14 cellular contexts compared by ENCODE assay signal in the genomic region with DNA sequence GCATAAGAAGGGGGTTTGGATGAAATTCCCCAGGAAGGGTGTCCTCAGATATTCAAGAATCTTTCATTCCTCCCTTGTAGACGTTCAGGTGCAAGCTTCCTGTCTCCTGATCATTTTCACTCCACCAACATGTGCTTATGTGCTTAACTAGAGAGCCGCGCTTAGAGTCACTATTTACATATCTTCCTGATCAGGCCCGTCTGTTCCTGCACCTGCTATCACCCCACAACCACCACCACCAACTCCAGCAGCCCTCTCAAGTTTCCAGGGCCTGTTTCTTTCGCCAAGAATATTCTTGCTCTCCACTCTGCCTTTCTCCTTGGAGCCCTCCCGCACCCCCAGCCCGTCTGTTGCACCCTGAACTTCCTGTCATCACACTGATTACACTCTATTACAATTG.
DNase-seq lines count a peak whose midpoint lies in the region; ATAC-seq, FAIRE-seq and TF ChIP-seq lines count a peak whose summit lies in the region.
"Had no signal": no experiment of that assay in that cellular context is flagged by ENCODE, and none has a peak within 500 bp of the region (broad histone marks: within the 10 kb centered on the region; RNA-seq: fewer than 3 reads in every experiment).

No MANE protein-coding gene starts in this region.

- H3K27ac Mint-ChIP-seq in activated CD4-positive, alpha-beta T cell treated with anti-CD3 and anti-CD28 coated beads, Interleukin-2, amount 10 ng/mL, durations not matched to agents 7 days and 5 days: no peak overlapping the region
- H3K27ac Mint-ChIP-seq: activated naive CD8-positive, alpha-beta T cell treated with anti-CD3 and anti-CD28 coated beads for 36 hours had no signal

- H3K4me1 ChIP-seq in HepG2 (ENCODE audit: insufficient read depth, low read length): peaks cover 58% of the 10 kb centered on the region
- peaks cover 0 to 5% (median 1%) of the 10 kb centered on the region in 4 donors for H3K4me1 ChIP-seq in right lobe of liver
- no peaks in the 10 kb centered on the region for H3K4me1 ChIP-seq in kidney (ENCODE audit: control insufficient read depth in 1 of 2, insufficient read depth in 1 of 2, low read depth in 1 of 2, low read length in 2 of 2)
- H3K4me1 ChIP-seq: prostate gland had no signal

- peaks cover 2% of the 10 kb centered on the region for H3K9me3 Mint-ChIP-seq in activated CD4-positive, alpha-beta T cell treated with anti-CD3 and anti-CD28 coated beads, Interleukin-2, amount 10 ng/mL, durations not matched to agents 7 days and 5 days

- TF ChIP-seq POLR2A in HepG2 (IDR thresholded peaks at IDR 0.05; ENCODE audit: insufficient read depth in 1 of 2, low read depth in 2 of 2, low read length in 2 of 2): no peak
- no peak for TF ChIP-seq POLR2A in right lobe of liver (IDR thresholded peaks at IDR 0.05)

- no peak overlapping the region for H3K9ac ChIP-seq in HepG2 (ENCODE audit: insufficient read depth, low read depth, low read length)
- no peak overlapping the region for H3K9ac ChIP-seq in kidney (ENCODE audit: low read length in 2 of 2)

- H3K4me2 ChIP-seq in HepG2 (ENCODE audit: low read depth, low read length): peak overlapping the region; percentile 44; the same call in 1 of the 2 replicates

- WGBS in HepG2 (ENCODE audit: low lambda C conversion rate): 1% methylated on average over 7 of the region's 7 CpGs
- WGBS in right lobe of liver (ENCODE audit: insufficient coverage, low coverage, low lambda C conversion rate, missing lambda C conversion rate): 59% methylated on average over 7 of the region's 7 CpGs

- POLR2A ChIA-PET in HepG2 (lab: Yijun Ruan, JAX): no interaction called here
- POLR2A ChIA-PET in activated CD4-positive, alpha-beta T cell treated with anti-CD3 and anti-CD28 coated beads, Interleukin-2, amount 10 ng/mL, durations not matched to agents 7 days and 5 days (lab: Charles Lee): no interaction called here

- H3K27me3 Mint-ChIP-seq in activated CD4-positive, alpha-beta T cell treated with anti-CD3 and anti-CD28 coated beads, Interleukin-2, amount 10 ng/mL, durations not matched to agents 7 days and 5 days: peaks cover 9% of the 10 kb centered on the region

- no peaks in the 10 kb centered on the region for H3K36me3 ChIP-seq in HepG2 (replicated peaks in 1 of 2; ENCODE audit: control insufficient read depth in 1 of 2, insufficient read depth in 2 of 2, low read length in 2 of 2)
- no peaks in the 10 kb centered on the region for H3K36me3 ChIP-seq in right lobe of liver
- H3K36me3 ChIP-seq in kidney (ENCODE audit: control insufficient read depth in 1 of 2, insufficient read depth in 2 of 2, low read length in 2 of 2): no peaks in the 10 kb centered on the region
- H3K36me3 ChIP-seq: prostate gland, thoracic aorta had no signal

- ATAC-seq in HepG2 (no peak), right lobe of liver (no peak), HG03039 (IDR thresholded peaks at IDR 0.05; ENCODE audit: unreplicated experiment) (no peak)

- TF ChIP-seq EP300 in HepG2 (IDR thresholded peaks at IDR 0.05; ENCODE audit: low read depth in 2 of 2, low read length in 2 of 2) (no peak), HepG2 (CRISPR knock-in tag; IDR thresholded peaks at IDR 0.05; ENCODE audit: borderline replicate concordance) (no peak)

- H3K4me1 Mint-ChIP-seq in activated CD4-positive, alpha-beta T cell treated with anti-CD3 and anti-CD28 coated beads, Interleukin-2, amount 10 ng/mL, durations not matched to agents 7 days and 5 days: peaks cover 6% of the 10 kb centered on the region

- no peaks in the 10 kb centered on the region for H3K79me2 ChIP-seq in HepG2 (ENCODE audit: insufficient read depth, low read length)

- H3K4me3 ChIP-seq in HepG2 (replicated peaks in 1 of 3; ENCODE audit: insufficient read depth in 1 of 3, low read depth in 2 of 3, low read length in 3 of 3): no peak overlapping the region
- no peak overlapping the region for H3K4me3 ChIP-seq in right lobe of liver
- H3K4me3 ChIP-seq in kidney (ENCODE audit: low read length in 2 of 2): no peak overlapping the region
- H3K4me3 ChIP-seq: prostate gland, thoracic aorta had no signal

- TF ChIP-seq RAD21 in HepG2 (CRISPR knock-in tag; IDR thresholded peaks at IDR 0.05): no peak

- no peaks in the 10 kb centered on the region; a peak in 1 of 5 replicates for H3K27me3 ChIP-seq in HepG2 (ENCODE audit: control insufficient read depth in 1 of 2, insufficient read depth in 2 of 2, low read length in 2 of 2)
- H3K27me3 ChIP-seq in right lobe of liver: no peaks in the 10 kb centered on the region

- CTCF ChIA-PET in HepG2 (lab: Yijun Ruan, JAX; ENCODE audit: low intra/inter-chr PET ratio, low total read pairs): no interaction called here
- CTCF ChIA-PET in activated CD4-positive, alpha-beta T cell treated with anti-CD3 and anti-CD28 coated beads, Interleukin-2, amount 10 ng/mL, durations not matched to agents 7 days and 5 days (lab: Charles Lee): interaction anchor here (0.6 to 5.8 kb wide), 3 partner anchors 9 to 37 kb away, joined by 3 to 34 read pairs (median 4); no protein-coding TSS in a partner anchor

- intact Hi-C loops in HepG2 (cut with micrococcal nuclease; ENCODE audit: unreplicated experiment) (no loop called here), right lobe of liver (cut with DNase I) (no loop called here), kidney (cut with DNase I) (no loop called here)

- H3K27ac ChIP-seq in HepG2 (ENCODE audit: extremely low read length, insufficient read depth, low read length) (no peak overlapping the region), right lobe of liver (no peak overlapping the region), kidney (ENCODE audit: low read depth in 2 of 2, low read length in 2 of 2) (no peak overlapping the region)
- H3K27ac ChIP-seq: prostate gland had no signal

- H3K4me3 Mint-ChIP-seq in activated CD4-positive, alpha-beta T cell treated with anti-CD3 and anti-CD28 coated beads, Interleukin-2, amount 10 ng/mL, durations not matched to agents 7 days and 5 days: no peak overlapping the region
- H3K4me3 Mint-ChIP-seq: activated naive CD8-positive, alpha-beta T cell treated with anti-CD3 and anti-CD28 coated beads for 36 hours had no signal

- in situ Hi-C loops in HepG2 (cut with HindIII; ENCODE audit: extremely low pct_ligation_motif_present, low pct_unique_long_range_greater_than_20kb): no loop called here

- no peaks in the 10 kb centered on the region for H4K20me1 ChIP-seq in HepG2 (ENCODE audit: insufficient read depth, low read length)

- FAIRE-seq in HepG2 (lab: Jason Lieb, UNC) (no peak), kidney (lab: Jason Lieb, UNC) (no peak)
- FAIRE-seq: bronchial epithelial cell had no signal

- peaks cover 2% of the 10 kb centered on the region for H3K36me3 Mint-ChIP-seq in activated CD4-positive, alpha-beta T cell treated with anti-CD3 and anti-CD28 coated beads, Interleukin-2, amount 10 ng/mL, durations not matched to agents 7 days and 5 days (ENCODE audit: low read depth)

- no peaks in the 10 kb centered on the region for H3K9me3 ChIP-seq in HepG2 (ENCODE audit: low read length)
- H3K9me3 ChIP-seq in right lobe of liver: no peaks in the 10 kb centered on the region
- no peaks in the 10 kb centered on the region for H3K9me3 ChIP-seq in kidney (ENCODE audit: control insufficient read depth in 1 of 2, low read length in 2 of 2)
- H3K9me3 ChIP-seq: prostate gland, thoracic aorta had no signal

- TF ChIP-seq CTCF in HepG2 (CRISPR knock-in tag; IDR thresholded peaks at IDR 0.05) (no peak), right lobe of liver (IDR thresholded peaks at IDR 0.05) (no peak), kidney (IDR thresholded peaks at IDR 0.05; ENCODE audit: borderline replicate concordance, extremely low read depth, insufficient read depth) (no peak)

- BruUV-seq in HepG2 (replicated peaks; lab: Mats Ljungman, UMichigan): no TSS peak

- DNase-seq in HepG2 (ENCODE audit: low spot score) (no peak), right lobe of liver (no peak), NCI-H510A (lab: John Stamatoyannopoulos, UW) (peak; percentile 97), kidney (peak; percentile 12), T-helper 2 cell (no peak), retina (no peak)
- no peak for DNase-seq in activated CD4-positive, alpha-beta T cell treated with anti-CD3 and anti-CD28 coated beads, Interleukin-2, amount 10 ng/mL, durations not matched to agents 7 days and 5 days
- DNase-seq: activated CD4-positive, CD25-positive, alpha-beta regulatory T cell; activated naive CD8-positive, alpha-beta T cell treated with anti-CD3 and anti-CD28 coated beads for 36 hours; foreskin fibroblast had no signal

- no peak overlapping the region for H2AFZ ChIP-seq in HepG2 (ENCODE audit: low read length)

TF ChIP-seq in HepG2, 621 proteins besides CTCF, POLR2A, EP300 and RAD21:
- TF ChIP-seq ARNT (IDR thresholded peaks at IDR 0.05) (no peak), RBM39 (IDR thresholded peaks at IDR 0.05; ENCODE audit: low read depth, low read length, poor library complexity, severe bottlenecking) (no peak), KMT2A (CRISPR knock-in tag; IDR thresholded peaks at IDR 0.05) (no peak), NBN (conservative IDR thresholded peaks at IDR 0.05) (no peak), ISL2 (CRISPR knock-in tag; IDR thresholded peaks at IDR 0.05) (no peak), ZNF263 (CRISPR knock-in tag; IDR thresholded peaks at IDR 0.05) (no peak), NAIF1 (CRISPR knock-in tag; IDR thresholded peaks at IDR 0.05; ENCODE audit: borderline replicate concordance) (no peak)
- TF ChIP-seq, protein P1, sequence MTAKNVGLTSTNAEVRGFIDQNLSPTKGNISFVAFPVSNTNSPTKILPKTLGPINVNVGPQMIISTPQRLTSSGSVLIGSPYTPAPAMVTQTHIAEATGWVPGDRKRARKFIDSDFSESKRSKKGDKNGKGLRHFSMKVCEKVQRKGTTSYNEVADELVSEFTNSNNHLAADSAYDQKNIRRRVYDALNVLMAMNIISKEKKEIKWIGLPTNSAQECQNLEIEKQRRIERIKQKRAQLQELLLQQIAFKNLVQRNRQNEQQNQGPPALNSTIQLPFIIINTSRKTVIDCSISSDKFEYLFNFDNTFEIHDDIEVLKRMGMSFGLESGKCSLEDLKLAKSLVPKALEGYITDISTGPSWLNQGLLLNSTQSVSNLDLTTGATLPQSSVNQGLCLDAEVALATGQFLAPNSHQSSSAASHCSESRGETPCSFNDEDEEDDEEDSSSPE (CRISPR knock-in tag; IDR thresholded peaks at IDR 0.05): no peak
TF ChIP-seq in HepG2: peak in this region for 0.

Comparison
In these comparisons a context has a peak if more than half of its experiments do, and no peak if none do; other contexts are left out.
1. DNase-seq: peak in NCI-H510A (single experiment) and kidney (single experiment); none in HepG2 (single experiment), right lobe of liver (0 of 3), T-helper 2 cell (0 of 5), retina (single experiment) and activated CD4-positive, alpha-beta T cell treated with anti-CD3 and anti-CD28 coated beads, Interleukin-2, amount 10 ng/mL, durations not matched to agents 7 days and 5 days (single experiment).